ENCODE assay signal across 2 cellular contexts in genomic region chr18:80258640-80259039, GRCh38.
TF ChIP-seq lines count a peak whose summit lies in the region.

No MANE protein-coding gene starts in this region.

TF ChIP-seq in SK-N-SH treated with all-trans-retinoic acid at 6 μM for 48 hours, 23 proteins besides CTCF, POLR2A, EP300 and RAD21 (continued from another document):
- TF ChIP-seq TSHZ2 (CRISPR knock-in tag; IDR thresholded peaks at IDR 0.05) (no peak), RARB (CRISPR knock-in tag; IDR thresholded peaks at IDR 0.05) (no peak), OSR1 (CRISPR knock-in tag; IDR thresholded peaks at IDR 0.05) (no peak), ZNF70 (CRISPR knock-in tag; IDR thresholded peaks at IDR 0.05) (no peak), ESRRG (CRISPR knock-in tag; IDR thresholded peaks at IDR 0.05) (no peak), CSDC2 (CRISPR knock-in tag; IDR thresholded peaks at IDR 0.05) (no peak), ISL1 (CRISPR knock-in tag; IDR thresholded peaks at IDR 0.05) (no peak), PPARA (CRISPR knock-in tag; IDR thresholded peaks at IDR 0.05; ENCODE audit: borderline replicate concordance) (no peak)
- TF ChIP-seq, protein P1, sequence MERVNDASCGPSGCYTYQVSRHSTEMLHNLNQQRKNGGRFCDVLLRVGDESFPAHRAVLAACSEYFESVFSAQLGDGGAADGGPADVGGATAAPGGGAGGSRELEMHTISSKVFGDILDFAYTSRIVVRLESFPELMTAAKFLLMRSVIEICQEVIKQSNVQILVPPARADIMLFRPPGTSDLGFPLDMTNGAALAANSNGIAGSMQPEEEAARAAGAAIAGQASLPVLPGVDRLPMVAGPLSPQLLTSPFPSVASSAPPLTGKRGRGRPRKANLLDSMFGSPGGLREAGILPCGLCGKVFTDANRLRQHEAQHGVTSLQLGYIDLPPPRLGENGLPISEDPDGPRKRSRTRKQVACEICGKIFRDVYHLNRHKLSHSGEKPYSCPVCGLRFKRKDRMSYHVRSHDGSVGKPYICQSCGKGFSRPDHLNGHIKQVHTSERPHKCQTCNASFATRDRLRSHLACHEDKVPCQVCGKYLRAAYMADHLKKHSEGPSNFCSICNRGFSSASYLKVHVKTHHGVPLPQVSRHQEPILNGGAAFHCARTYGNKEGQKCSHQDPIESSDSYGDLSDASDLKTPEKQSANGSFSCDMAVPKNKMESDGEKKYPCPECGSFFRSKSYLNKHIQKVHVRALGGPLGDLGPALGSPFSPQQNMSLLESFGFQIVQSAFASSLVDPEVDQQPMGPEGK (CRISPR knock-in tag; IDR thresholded peaks at IDR 0.05; ENCODE audit: borderline replicate concordance), result no peak
- TF ChIP-seq, protein P2, sequence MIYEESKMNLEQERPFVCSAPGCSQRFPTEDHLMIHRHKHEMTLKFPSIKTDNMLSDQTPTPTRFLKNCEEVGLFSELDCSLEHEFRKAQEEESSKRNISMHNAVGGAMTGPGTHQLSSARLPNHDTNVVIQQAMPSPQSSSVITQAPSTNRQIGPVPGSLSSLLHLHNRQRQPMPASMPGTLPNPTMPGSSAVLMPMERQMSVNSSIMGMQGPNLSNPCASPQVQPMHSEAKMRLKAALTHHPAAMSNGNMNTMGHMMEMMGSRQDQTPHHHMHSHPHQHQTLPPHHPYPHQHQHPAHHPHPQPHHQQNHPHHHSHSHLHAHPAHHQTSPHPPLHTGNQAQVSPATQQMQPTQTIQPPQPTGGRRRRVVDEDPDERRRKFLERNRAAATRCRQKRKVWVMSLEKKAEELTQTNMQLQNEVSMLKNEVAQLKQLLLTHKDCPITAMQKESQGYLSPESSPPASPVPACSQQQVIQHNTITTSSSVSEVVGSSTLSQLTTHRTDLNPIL (CRISPR knock-in tag; IDR thresholded peaks at IDR 0.05; ENCODE audit: low read depth), result no peak
TF ChIP-seq in SK-N-SH treated with all-trans-retinoic acid at 6 μM for 48 hours: peak in this region for 0.

TF ChIP-seq in SK-N-SH, 30 proteins besides CTCF, POLR2A, EP300 and RAD21 (continued from another document):
- TF ChIP-seq USF2 (IDR thresholded peaks at IDR 0.05; ENCODE audit: borderline replicate concordance, low read depth, low read length), result no peak
